10 cellular contexts compared by ENCODE assay signal in genomic region chr2:60104514-60105501, GRCh38.
DNase-seq lines count a peak whose midpoint lies in the region; ATAC-seq and TF ChIP-seq lines count a peak whose summit lies in the region.
"Had no signal": no experiment of that assay in that cellular context is flagged by ENCODE, and none has a peak within 500 bp of the region (broad histone marks: within the 10 kb centered on the region; RNA-seq: fewer than 3 reads in every experiment).

No MANE protein-coding gene starts in this region.

- H3K27ac ChIP-seq in Karpas-422 (ENCODE audit: low read length): no peak overlapping the region
- no peak overlapping the region for H3K27ac ChIP-seq in prostate gland

- H3K4me3 Mint-ChIP-seq in glutamatergic neuron (ENCODE audit: unreplicated experiment): no peak overlapping the region
- H3K4me3 Mint-ChIP-seq: brain had no signal

- DNase-seq in GM03348 (ENCODE audit: low spot score): peak; percentile 5
- peak; percentile 19 to 76 for DNase-seq in NOMO-1 (lab: John Stamatoyannopoulos, UW; ENCODE audit: unreplicated experiment in 2 of 2)
- no peak for DNase-seq in left colon
- no peak for DNase-seq in Karpas-422
- no peak for DNase-seq in AML-193 (lab: John Stamatoyannopoulos, UW)
- DNase-seq in glutamatergic neuron: no peak
- no peak for DNase-seq in prostate gland (ENCODE audit: low spot score)
- DNase-seq: NCI-H2081 had no signal

- H3K4me1 Mint-ChIP-seq in glutamatergic neuron (ENCODE audit: low read depth, unreplicated experiment): no peaks in the 10 kb centered on the region

- H3K79me2 ChIP-seq in Karpas-422 (ENCODE audit: low read length): no peaks in the 10 kb centered on the region

- H3K9ac ChIP-seq in Karpas-422 (ENCODE audit: low read length): no peak overlapping the region

- no peak overlapping the region for H3K27ac Mint-ChIP-seq in glutamatergic neuron (ENCODE audit: unreplicated experiment)

- peak; percentile 88 for ATAC-seq in HG02610 (IDR thresholded peaks at IDR 0.05; ENCODE audit: unreplicated experiment)
- peak; percentile 91 for ATAC-seq in left colon

- intact Hi-C loops in left colon (cut with DNase I, micrococcal nuclease) (no loop called here), prostate gland (cut with DNase I) (no loop called here)

- 73% methylated on average over 10 of the region's 10 CpGs for WGBS in prostate gland

- no peak overlapping the region for H2AFZ ChIP-seq in Karpas-422 (ENCODE audit: low read length)

- H3K27me3 ChIP-seq in Karpas-422 (ENCODE audit: low read length) (no peaks in the 10 kb centered on the region), prostate gland (replicated peaks; ENCODE audit: insufficient read depth) (no peaks in the 10 kb centered on the region)

- TF ChIP-seq POLR2A in prostate gland (IDR thresholded peaks at IDR 0.05): no peak

- H4K20me1 ChIP-seq in Karpas-422 (ENCODE audit: insufficient read depth, low read depth, low read length): no peaks in the 10 kb centered on the region

- no peaks in the 10 kb centered on the region for H3K27me3 Mint-ChIP-seq in glutamatergic neuron (ENCODE audit: unreplicated experiment)
- H3K27me3 Mint-ChIP-seq: brain had no signal

- TF ChIP-seq CTCF in glutamatergic neuron (IDR thresholded peaks at IDR 0.05; ENCODE audit: partially characterized antibody, unreplicated experiment): no peak
- no peak for TF ChIP-seq CTCF in prostate gland (IDR thresholded peaks at IDR 0.05)

- H3K9me3 Mint-ChIP-seq in glutamatergic neuron (ENCODE audit: unreplicated experiment): no peaks in the 10 kb centered on the region
- H3K9me3 Mint-ChIP-seq: brain had no signal

- no peaks in the 10 kb centered on the region for H3K9me3 ChIP-seq in Karpas-422 (ENCODE audit: low read length)
- H3K9me3 ChIP-seq in prostate gland: no peaks in the 10 kb centered on the region

- H3K9me2 ChIP-seq in Karpas-422 (replicated peaks; ENCODE audit: insufficient read depth, low read length): no peaks in the 10 kb centered on the region

- no peak overlapping the region for H3K4me3 ChIP-seq in Karpas-422 (ENCODE audit: low read length)
- H3K4me3 ChIP-seq in prostate gland: no peak overlapping the region

- H3K4me1 ChIP-seq in Karpas-422 (ENCODE audit: low read length) (no peaks in the 10 kb centered on the region), prostate gland (replicated peaks) (no peaks in the 10 kb centered on the region)

- H3K4me2 ChIP-seq in Karpas-422 (ENCODE audit: low read depth, low read length, poor library complexity, severe bottlenecking): no peak overlapping the region

- no peaks in the 10 kb centered on the region for H3K36me3 ChIP-seq in Karpas-422 (ENCODE audit: insufficient read depth, low read length)
- no peaks in the 10 kb centered on the region for H3K36me3 ChIP-seq in prostate gland

- H3K36me3 Mint-ChIP-seq in glutamatergic neuron (ENCODE audit: unreplicated experiment): no peaks in the 10 kb centered on the region
- H3K36me3 Mint-ChIP-seq: brain had no signal

Comparison
In these comparisons a context has a peak if more than half of its experiments do, and no peak if none do; other contexts are left out.
1. DNase-seq: peak in GM03348 (single experiment) and NOMO-1 (2 of 2); none in left colon (0 of 2), Karpas-422 (single experiment), AML-193 (0 of 2), glutamatergic neuron (single experiment) and prostate gland (single experiment).